8 cellular contexts compared by ENCODE assay signal in the genomic region with DNA sequence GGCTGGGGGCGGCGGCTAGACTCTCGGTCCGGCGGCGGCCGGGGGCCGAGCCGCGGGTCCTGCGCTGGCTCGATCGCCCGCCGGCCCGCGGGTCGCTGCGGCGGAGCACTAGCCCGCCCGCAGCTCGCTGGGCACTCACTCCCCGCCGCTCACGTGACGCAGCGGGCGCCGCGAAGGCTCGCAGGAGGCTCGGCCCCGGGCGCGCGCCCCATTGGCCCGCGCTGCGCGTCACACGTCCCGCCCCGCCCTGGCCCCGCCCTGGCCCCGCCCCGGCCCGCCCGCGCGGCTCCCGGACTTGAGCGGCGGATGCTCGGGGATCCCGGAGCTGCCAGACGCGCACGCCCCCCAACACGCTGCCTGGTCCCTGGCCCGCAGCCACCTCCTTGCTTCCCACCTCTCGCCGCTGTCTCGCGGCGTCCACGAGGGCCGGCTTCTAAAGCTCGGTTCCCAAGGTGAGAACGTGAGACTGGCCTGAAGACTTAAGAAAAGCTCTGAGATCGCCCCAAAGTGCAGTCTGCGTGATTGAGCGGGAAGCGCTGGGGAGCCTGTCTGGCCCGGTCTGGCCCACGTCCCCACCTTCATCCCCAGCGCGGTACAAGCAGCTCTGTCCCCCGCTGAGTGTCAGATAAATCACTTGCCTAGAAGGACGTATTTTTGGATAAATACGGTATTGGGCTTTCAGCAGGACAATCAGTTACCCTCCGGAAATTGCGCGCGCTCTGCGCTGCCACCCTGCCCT. TPM values are rescaled to one million over a fixed set of nuclear protein-coding genes. Genes with fewer than 3 reads are reported as not detected.
DNase-seq lines count a peak whose midpoint lies in the region; ATAC-seq and TF ChIP-seq lines count a peak whose summit lies in the region.

A gene (minus strand): TSS at position 110 of the 739 bp plus-strand sequence. CDS start 4,486 bp downstream, outside the sequence.

- H3K4me3 Mint-ChIP-seq in endodermal cell, result peak within 1 kb of the TSS; percentile 81

- H3K4me1 ChIP-seq in endodermal cell (ENCODE audit: control insufficient read depth, insufficient read depth, low read length) (peaks cover 8% of the 10 kb centered on the region), mesodermal cell (ENCODE audit: control insufficient read depth, insufficient read depth, low read length, poor library complexity, severe bottlenecking) (peaks cover 18% of the 10 kb centered on the region)

- H3K4me3 ChIP-seq in AG10803 (ENCODE audit: low read length) (peak within 1 kb of the TSS; percentile 64), endodermal cell (ENCODE audit: low read length) (peak within 1 kb of the TSS; percentile 83), mesodermal cell (ENCODE audit: extremely low read depth, insufficient read depth, low read length, poor library complexity, severe bottlenecking) (peak within 1 kb of the TSS; percentile 53)

- no peaks in the 10 kb centered on the region for H3K36me3 Mint-ChIP-seq in endodermal cell (ENCODE audit: low read depth)

- peaks cover 8% of the 10 kb centered on the region for H3K27me3 ChIP-seq in endodermal cell (ENCODE audit: control insufficient read depth, insufficient read depth, low read length, poor library complexity, severe bottlenecking)

- H3K9me3 ChIP-seq in endodermal cell (ENCODE audit: control insufficient read depth, low read length) (no peaks in the 10 kb centered on the region), mesodermal cell (ENCODE audit: control insufficient read depth, low read length) (no peaks in the 10 kb centered on the region)

- WGBS in endodermal cell (ENCODE audit: insufficient coverage in 1 of 2, insufficient read length in 1 of 2), 2 experiments, result 0 to 1% methylated on average over 23 to 86 of the region's 86 CpGs
- 0 to 1% methylated on average over 42 to 53 of the region's 86 CpGs for WGBS in mesodermal cell (ENCODE audit: insufficient coverage in 2 of 2), 2 experiments

- no peaks in the 10 kb centered on the region for H3K36me3 ChIP-seq in endodermal cell (ENCODE audit: control insufficient read depth, insufficient read depth, low read length)
- no peaks in the 10 kb centered on the region for H3K36me3 ChIP-seq in mesodermal cell (ENCODE audit: control insufficient read depth, insufficient read depth, low read length)

- peaks cover 14% of the 10 kb centered on the region for H3K27me3 Mint-ChIP-seq in endodermal cell (ENCODE audit: insufficient read depth)

- no peaks in the 10 kb centered on the region for H3K9me3 Mint-ChIP-seq in endodermal cell

- H3K27ac Mint-ChIP-seq in endodermal cell, result peak within 1 kb of the TSS; percentile 97

- ATAC-seq in HG03442 (IDR thresholded peaks at IDR 0.05; ENCODE audit: unreplicated experiment), result peak; percentile 79

- DNase-seq in AG10803 (ENCODE audit: low read depth) (peak; percentile 71), GM19240 (ENCODE audit: insufficient read length, low spot score) (peak; percentile 91), NCI-H82 treated with DMSO at 0.1 percent for 48 hours (lab: John Stamatoyannopoulos, UW; ENCODE audit: unreplicated experiment) (peak; percentile 15), endodermal cell (peak; percentile 96)
- peak; percentile 74 for DNase-seq in activated CD8-positive, alpha-beta memory T cell treated with anti-CD3 and anti-CD28 coated beads, Interleukin-2, amount 50 U/mL, for 4 hours
- DNase-seq in stimulated activated CD8-positive, alpha-beta memory T cell treated with anti-CD3 and anti-CD28 coated beads, Interleukin-15, amount 100 ng/mL, for 1 hour (ENCODE audit: low read depth), result peak; percentile 51

- TF ChIP-seq CTCF in AG10803 (conservative IDR thresholded peaks at IDR 0.05; ENCODE audit: low read length), result no peak
- TF ChIP-seq CTCF in endodermal cell (conservative IDR thresholded peaks at IDR 0.05), result no peak

- H3K27ac ChIP-seq in endodermal cell (ENCODE audit: low read depth, low read length) (no peak within 1 kb of the TSS), mesodermal cell (ENCODE audit: low read depth, low read length, severe bottlenecking) (peak within 1 kb of the TSS; percentile 51)

- peak within 1 kb of the TSS; percentile 44 for H3K9ac ChIP-seq in endodermal cell (ENCODE audit: extremely low read depth, low read length, poor library complexity, severe bottlenecking)

- H3K4me1 Mint-ChIP-seq in endodermal cell, result peaks cover 20% of the 10 kb centered on the region

RNA-seq across cellular contexts. Expression of the gene that starts here (rescaled TPM):
- 10 to 100 TPM; 20.7 to 31.1 TPM for total RNA-seq in endodermal cell
- polyA plus RNA-seq in endodermal cell (2013, experiment 1 of 2), result 7.3 TPM
- polyA plus RNA-seq in endodermal cell (2013, experiment 2 of 2), result 5.6 TPM
- 3.9 TPM for polyA plus RNA-seq in mesodermal cell (2013, experiment 1 of 2)
- 4.5 TPM for polyA plus RNA-seq in mesodermal cell (2013, experiment 2 of 2)

Comparison
In these comparisons a context has a peak if more than half of its experiments do, and no peak if none do; other contexts are left out.
1. DNase-seq: peak in every context shown above with its lines; median percentile 96 in endodermal cell; 91 in GM19240; 74 in activated CD8-positive, alpha-beta memory T cell treated with anti-CD3 and anti-CD28 coated beads, Interleukin-2, amount 50 U/mL, for 4 hours; 71 in AG10803; 51 in stimulated activated CD8-positive, alpha-beta memory T cell treated with anti-CD3 and anti-CD28 coated beads, Interleukin-15, amount 100 ng/mL, for 1 hour; 15 in NCI-H82 treated with DMSO at 0.1 percent for 48 hours.